In the genomic region with DNA sequence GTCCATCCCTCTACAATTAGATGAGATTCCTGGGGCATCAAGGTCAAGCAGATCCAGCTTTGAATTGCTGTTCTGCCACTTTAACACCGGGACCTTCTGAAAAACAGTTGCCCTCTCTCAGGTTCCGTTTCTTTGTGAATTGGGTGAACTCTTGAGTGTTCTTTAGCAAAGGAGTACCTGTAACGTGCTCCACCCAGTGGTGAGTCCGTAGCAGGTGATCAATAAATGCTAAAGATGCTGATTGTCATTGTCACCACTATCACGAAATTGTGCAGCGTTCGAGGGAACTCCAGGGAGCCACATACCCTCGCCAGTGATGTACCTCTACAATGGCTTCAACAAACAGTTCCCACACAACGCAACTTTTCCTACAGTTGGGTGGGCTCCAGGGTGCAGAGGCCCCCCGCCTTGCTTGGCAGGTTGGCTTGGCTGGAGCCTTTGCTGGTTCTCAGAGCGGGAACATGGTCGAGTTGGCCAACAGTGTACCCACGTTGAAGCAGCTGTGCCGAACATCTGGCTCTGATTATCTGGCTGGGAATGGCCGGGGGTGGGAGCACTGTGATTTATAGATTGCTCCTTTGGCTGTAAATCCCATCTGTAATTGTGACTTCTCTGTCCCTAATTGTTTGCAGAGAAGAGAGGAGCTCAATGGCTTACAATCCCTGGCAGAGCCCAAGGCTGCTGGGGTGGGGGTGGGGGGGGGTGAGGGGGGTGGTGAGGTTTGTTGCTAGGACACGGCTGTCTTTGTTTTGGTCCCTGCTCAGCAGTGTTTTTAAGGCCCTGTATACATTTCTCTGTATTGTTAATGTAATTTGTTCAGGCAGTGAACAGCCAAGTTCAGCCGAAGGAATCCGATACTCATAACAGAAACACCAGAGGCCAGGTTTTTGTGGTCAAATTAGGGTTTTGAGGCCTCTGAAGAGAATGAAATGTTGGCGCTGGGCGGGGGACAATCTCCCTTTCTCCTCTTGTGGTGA, we compare ENCODE assay signal across 8 cellular contexts.
DNase-seq lines count a peak whose midpoint lies in the region; ATAC-seq and TF ChIP-seq lines count a peak whose summit lies in the region.

No MANE protein-coding gene starts in this region.

- H3K36me3 Mint-ChIP-seq in endodermal cell (ENCODE audit: low read depth) = no peaks in the 10 kb centered on the region
- H3K36me3 Mint-ChIP-seq in activated CD4-positive, alpha-beta memory T cell treated with anti-CD3 and anti-CD28 coated beads, Interleukin-2, amount 10 ng/mL, durations not matched to agents 7 days and 5 days (ENCODE audit: low read depth) = no peaks in the 10 kb centered on the region

- no peak for ATAC-seq in GM18502 (IDR thresholded peaks at IDR 0.05; ENCODE audit: poor library complexity, unreplicated experiment)

- POLR2A ChIA-PET in activated CD4-positive, alpha-beta memory T cell treated with anti-CD3 and anti-CD28 coated beads, Interleukin-2, amount 10 ng/mL, durations not matched to agents 7 days and 5 days (lab: Charles Lee) = no interaction called here

- H3K9me3 Mint-ChIP-seq in endodermal cell = no peaks in the 10 kb centered on the region
- H3K9me3 Mint-ChIP-seq in activated CD4-positive, alpha-beta memory T cell treated with anti-CD3 and anti-CD28 coated beads, Interleukin-2, amount 10 ng/mL, durations not matched to agents 7 days and 5 days = no peaks in the 10 kb centered on the region

- H3K4me3 ChIP-seq in endodermal cell (ENCODE audit: low read length) (no peak overlapping the region), neuron (ENCODE audit: low read length) (peak overlapping the region; percentile 15)

- peak overlapping the region; percentile 75 for H3K27ac Mint-ChIP-seq in endodermal cell
- H3K27ac Mint-ChIP-seq in activated CD4-positive, alpha-beta memory T cell treated with anti-CD3 and anti-CD28 coated beads, Interleukin-2, amount 10 ng/mL, durations not matched to agents 7 days and 5 days = no peak overlapping the region

- CTCF ChIA-PET in activated CD4-positive, alpha-beta memory T cell treated with anti-CD3 and anti-CD28 coated beads, Interleukin-2, amount 10 ng/mL, durations not matched to agents 7 days and 5 days (lab: Charles Lee) = no interaction called here

- DNase-seq in D341Med (ENCODE audit: low spot score) (peak; percentile 45), NCI-H2107 (lab: John Stamatoyannopoulos, UW) (peak; percentile 22), endodermal cell (peak; percentile 60)
- no peak for DNase-seq in activated naive CD4-positive, alpha-beta T cell treated with anti-CD3 and anti-CD28 coated beads, Interleukin-2, amount 50 U/mL, for 16 hours
- DNase-seq in activated CD4-positive, alpha-beta memory T cell treated with anti-CD3 and anti-CD28 coated beads, Interleukin-2, amount 10 ng/mL, durations not matched to agents 7 days and 5 days = no peak
- no peak for DNase-seq in stimulated activated CD4-positive, alpha-beta T cell treated with anti-CD3 and anti-CD28 coated beads, Interleukin-4, amount 100 ng/mL, for 4 hours

- WGBS in endodermal cell (ENCODE audit: insufficient coverage in 1 of 2, insufficient read length in 1 of 2), 2 experiments = 65 to 72% methylated on average over 19 to 20 of the region's 20 CpGs

- H3K9ac ChIP-seq in endodermal cell (ENCODE audit: extremely low read depth, low read length, poor library complexity, severe bottlenecking) = no peak overlapping the region

- no peaks in the 10 kb centered on the region for H3K27me3 Mint-ChIP-seq in endodermal cell (ENCODE audit: insufficient read depth)
- peaks cover 41% of the 10 kb centered on the region for H3K27me3 Mint-ChIP-seq in activated CD4-positive, alpha-beta memory T cell treated with anti-CD3 and anti-CD28 coated beads, Interleukin-2, amount 10 ng/mL, durations not matched to agents 7 days and 5 days

- peaks cover 47% of the 10 kb centered on the region for H3K4me1 Mint-ChIP-seq in endodermal cell
- H3K4me1 Mint-ChIP-seq in activated CD4-positive, alpha-beta memory T cell treated with anti-CD3 and anti-CD28 coated beads, Interleukin-2, amount 10 ng/mL, durations not matched to agents 7 days and 5 days = peaks cover 2% of the 10 kb centered on the region

- H3K27me3 ChIP-seq in endodermal cell (ENCODE audit: control insufficient read depth, insufficient read depth, low read length, poor library complexity, severe bottlenecking) = no peaks in the 10 kb centered on the region
- H3K27me3 ChIP-seq in neuron (ENCODE audit: insufficient read depth, low read length) = no peaks in the 10 kb centered on the region

- peak; percentile 71 for TF ChIP-seq CTCF in endodermal cell (conservative IDR thresholded peaks at IDR 0.05)

- peaks cover 8% of the 10 kb centered on the region for H3K36me3 ChIP-seq in endodermal cell (ENCODE audit: control insufficient read depth, insufficient read depth, low read length)
- peaks cover 3% of the 10 kb centered on the region for H3K36me3 ChIP-seq in neuron (ENCODE audit: insufficient read depth, low read length)

- H3K4me1 ChIP-seq in endodermal cell (ENCODE audit: control insufficient read depth, insufficient read depth, low read length) = peaks cover 16% of the 10 kb centered on the region
- H3K4me1 ChIP-seq in neuron (ENCODE audit: insufficient read depth, low read length) = peaks cover 45% of the 10 kb centered on the region

- H3K4me3 Mint-ChIP-seq in endodermal cell = no peak overlapping the region
- H3K4me3 Mint-ChIP-seq in activated CD4-positive, alpha-beta memory T cell treated with anti-CD3 and anti-CD28 coated beads, Interleukin-2, amount 10 ng/mL, durations not matched to agents 7 days and 5 days = no peak overlapping the region

- H3K9me3 ChIP-seq in endodermal cell (ENCODE audit: control insufficient read depth, low read length) (no peaks in the 10 kb centered on the region), neuron (ENCODE audit: low read length) (no peaks in the 10 kb centered on the region)

- H3K27ac ChIP-seq in endodermal cell (ENCODE audit: low read depth, low read length) = peak overlapping the region; percentile 95

- no peak overlapping the region for H2AFZ ChIP-seq in neuron (ENCODE audit: low read depth, low read length)

Comparison
In these comparisons a context has a peak if more than half of its experiments do, and no peak if none do; other contexts are left out.
1. DNase-seq: peak in D341Med (single experiment), NCI-H2107 (single experiment) and endodermal cell (single experiment); none in activated naive CD4-positive, alpha-beta T cell treated with anti-CD3 and anti-CD28 coated beads, Interleukin-2, amount 50 U/mL, for 16 hours (single experiment), activated CD4-positive, alpha-beta memory T cell treated with anti-CD3 and anti-CD28 coated beads, Interleukin-2, amount 10 ng/mL, durations not matched to agents 7 days and 5 days (single experiment) and stimulated activated CD4-positive, alpha-beta T cell treated with anti-CD3 and anti-CD28 coated beads, Interleukin-4, amount 100 ng/mL, for 4 hours (0 of 2).